16 cellular contexts compared by ENCODE assay signal in the genomic region with DNA sequence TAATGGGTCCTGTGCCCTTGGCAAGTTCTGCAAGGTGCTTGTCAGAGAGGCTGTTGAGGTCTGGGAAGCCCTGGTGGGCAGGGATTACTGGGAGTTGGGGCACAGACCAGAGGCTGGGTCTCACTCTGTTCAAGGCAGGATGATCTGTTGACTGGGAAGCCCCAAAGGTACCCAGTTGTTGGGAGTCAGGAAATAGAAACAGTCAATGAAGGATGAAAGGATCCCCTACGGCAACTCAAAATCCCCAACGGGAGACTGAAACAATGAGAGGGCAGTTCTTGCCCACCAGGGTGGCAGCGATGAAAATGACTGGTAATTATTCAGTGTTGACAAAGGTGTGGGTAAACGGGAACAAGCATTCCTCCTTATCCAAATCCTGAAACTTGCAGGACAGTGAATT. TPM values are rescaled to one million over a fixed set of nuclear protein-coding genes. Genes with fewer than 3 reads are reported as not detected.
DNase-seq lines count a peak whose midpoint lies in the region; ATAC-seq, FAIRE-seq and TF ChIP-seq lines count a peak whose summit lies in the region.
"Had no signal": no experiment of that assay in that cellular context is flagged by ENCODE, and none has a peak within 500 bp of the region (broad histone marks: within the 10 kb centered on the region; RNA-seq: fewer than 3 reads in every experiment).

No MANE protein-coding gene starts in this region.

- no peak overlapping the region for H3K9ac ChIP-seq in H1 (replicated peaks in 1 of 4; ENCODE audit: extremely low read depth in 1 of 4, low read depth in 3 of 4, low read length in 3 of 4)

- H4K5ac ChIP-seq in H1 (ENCODE audit: insufficient read length, low read depth, low read length) = no peak overlapping the region

- no peak overlapping the region for H4K91ac ChIP-seq in H1 (replicated peaks; ENCODE audit: insufficient read length, low read length)

- H4K20me1 ChIP-seq in GM23338 (replicated peaks; ENCODE audit: insufficient read depth) = no peaks in the 10 kb centered on the region
- no peaks in the 10 kb centered on the region for H4K20me1 ChIP-seq in H1 (replicated peaks in 1 of 2; ENCODE audit: control insufficient read depth in 1 of 2, insufficient read depth in 2 of 2, low read length in 2 of 2)

- H3K4me2 ChIP-seq in GM23338 (no peak overlapping the region), H1 (ENCODE audit: insufficient read depth in 1 of 2, low read depth in 2 of 2, low read length in 2 of 2) (peak overlapping the region in 1 of 2 experiments; percentile 14; a peak in 1 of 4 replicates)
- H3K4me2 ChIP-seq: A549 had no signal

- peak; percentile 53 for ATAC-seq in GM23338
- ATAC-seq in aorta (ENCODE audit: low FRiP score) = no peak
- ATAC-seq in GM18861 (IDR thresholded peaks at IDR 0.05; ENCODE audit: unreplicated experiment) = no peak
- ATAC-seq: A549; CD8-positive, alpha-beta T cell; HCT116 had no signal

- no peaks in the 10 kb centered on the region for H3K9me2 ChIP-seq in GM23338 (ENCODE audit: insufficient read depth)

- H3K23ac ChIP-seq in H1 (ENCODE audit: insufficient read length) = no peak overlapping the region

- H2BK120ac ChIP-seq in H1 (replicated peaks; ENCODE audit: low read depth, low read length) = no peak overlapping the region

- H4K8ac ChIP-seq in H1 (ENCODE audit: extremely low read depth, insufficient read depth, low read length) = no peak overlapping the region

- H3K4me3 ChIP-seq in GM23338 (no peak overlapping the region), H1 (ENCODE audit: extremely low read depth in 1 of 4, insufficient read depth in 2 of 4, low read depth in 3 of 4, low read length in 4 of 4) (no peak overlapping the region), aorta (ENCODE audit: low read length in 2 of 2) (no peak overlapping the region)
- H3K4me3 ChIP-seq: A549 had no signal

- no peaks in the 10 kb centered on the region for H3K23me2 ChIP-seq in H1 (ENCODE audit: low read depth, low read length)

- H3K56ac ChIP-seq in H1 (replicated peaks; ENCODE audit: insufficient read length, low read depth, low read length) = no peak overlapping the region

- H3K79me2 ChIP-seq in GM23338 (replicated peaks; ENCODE audit: insufficient read depth) (no peaks in the 10 kb centered on the region), H1 (ENCODE audit: control insufficient read depth in 1 of 2, insufficient read depth in 2 of 2, low read length in 2 of 2) (no peaks in the 10 kb centered on the region)

- no peak overlapping the region for H2BK15ac ChIP-seq in H1 (ENCODE audit: low read length)

- H2AK5ac ChIP-seq in H1 (ENCODE audit: low read depth, low read length) = no peak overlapping the region

- no peaks in the 10 kb centered on the region for H3K79me1 ChIP-seq in H1 (ENCODE audit: low read depth, low read length)

- peaks cover 15% of the 10 kb centered on the region for H3K27me3 Mint-ChIP-seq in GM23338 (ENCODE audit: insufficient read depth, low read depth, poor library complexity)

- peaks cover 7% of the 10 kb centered on the region; the same call in 2 of the 3 replicates for H3K4me1 Mint-ChIP-seq in GM23338
- H3K4me1 Mint-ChIP-seq: CD14-positive monocyte had no signal

- H3K9me3 ChIP-seq in H1 (ENCODE audit: insufficient read depth in 2 of 2, low read depth in 1 of 2, low read length in 1 of 2) (no peaks in the 10 kb centered on the region), aorta (ENCODE audit: control insufficient read depth, low read length) (peaks cover 3% of the 10 kb centered on the region)
- H3K9me3 ChIP-seq: A549 had no signal

- intact Hi-C loops in aorta (cut with DNase I) = no loop called here

- no peak overlapping the region for H3K27ac Mint-ChIP-seq in GM23338
- H3K27ac Mint-ChIP-seq: CD14-positive monocyte; CD8-positive, alpha-beta T cell had no signal

- no peak overlapping the region for H2BK5ac ChIP-seq in H1 (ENCODE audit: low read depth, low read length)

- CTCF ChIA-PET in H1 (lab: Charles Lee; ENCODE audit: partially characterized antibody) = interaction anchor here (1.5 kb wide), 1 partner anchor 12 kb away, joined by 4 read pairs; no protein-coding TSS in a partner anchor

- H3K36me3 Mint-ChIP-seq in GM23338 (ENCODE audit: low read depth) = no peaks in the 10 kb centered on the region
- H3K36me3 Mint-ChIP-seq: CD14-positive monocyte had no signal

- no peak for TF ChIP-seq RAD21 in H1 (IDR thresholded peaks at IDR 0.05 in 1 of 2, conservative IDR thresholded peaks at IDR 0.05 in 1 of 2; ENCODE audit: low read depth in 2 of 2, low read length in 2 of 2)

- H3K9me3 Mint-ChIP-seq in GM23338 = no peaks in the 10 kb centered on the region

- H3K36me3 ChIP-seq in GM23338 (ENCODE audit: insufficient read depth) = no peaks in the 10 kb centered on the region
- no peaks in the 10 kb centered on the region for H3K36me3 ChIP-seq in H1 (ENCODE audit: control insufficient read depth in 2 of 4, insufficient read depth in 4 of 4, low read length in 3 of 4)
- no peaks in the 10 kb centered on the region for H3K36me3 ChIP-seq in aorta (ENCODE audit: control insufficient read depth in 1 of 2, insufficient read depth in 2 of 2, low read length in 1 of 2)

- no peaks in the 10 kb centered on the region for H3K27me3 ChIP-seq in GM23338 (ENCODE audit: insufficient read depth)
- no peaks in the 10 kb centered on the region for H3K27me3 ChIP-seq in H1 (replicated peaks in 1 of 4; ENCODE audit: control insufficient read depth in 3 of 4, extremely low read depth in 1 of 4, insufficient read depth in 3 of 4, low read length in 3 of 4)
- H3K27me3 ChIP-seq in aorta (ENCODE audit: control insufficient read depth in 1 of 2, insufficient read depth in 2 of 2, low read length in 1 of 2) = no peaks in the 10 kb centered on the region

- TF ChIP-seq CTCF in GM23338 (conservative IDR thresholded peaks at IDR 0.05; ENCODE audit: low read depth in 2 of 2) (no peak), H1 (IDR thresholded peaks at IDR 0.05; ENCODE audit: control extremely low read depth in 1 of 3, insufficient read depth in 1 of 3, low read depth in 1 of 3, low read length in 3 of 3) (no peak)

- H2BK20ac ChIP-seq in H1 (ENCODE audit: low read length) = no peak overlapping the region

- H2BK12ac ChIP-seq in H1 (ENCODE audit: low read depth, low read length) = no peak overlapping the region

- no peak overlapping the region for H3K4me3 Mint-ChIP-seq in GM23338
- H3K4me3 Mint-ChIP-seq: CD14-positive monocyte; CD8-positive, alpha-beta T cell had no signal

- WGBS in H1 (ENCODE audit: extremely low coverage in 1 of 2, insufficient coverage in 1 of 2, insufficient read length in 1 of 2, insufficient replicate concordance in 2 of 2, low coverage in 1 of 2, low lambda C conversion rate in 2 of 2, missing lambda C conversion rate in 1 of 2), 2 experiments = 59% methylated on average over 4 of the region's 4 CpGs; no CpG with 5 or more reads in 1 of the 2 experiments
- 39% methylated on average over 4 of the region's 4 CpGs for WGBS in aorta, 2 donors

- FAIRE-seq in H1 (lab: Jason Lieb, UNC) = no peak
- FAIRE-seq: A549 had no signal

- no peaks in the 10 kb centered on the region for H3F3A ChIP-seq in GM23338 (replicated peaks; ENCODE audit: low read depth)

- TF ChIP-seq EP300 in H1 (IDR thresholded peaks at IDR 0.05; ENCODE audit: borderline replicate concordance in 1 of 2, low read depth in 2 of 2, low read length in 2 of 2) = no peak

- no peak overlapping the region for H3K14ac ChIP-seq in H1 (ENCODE audit: insufficient read length)

- no peak for DNase-seq in GM23338 (ENCODE audit: low spot score)
- peak; percentile 65 for DNase-seq in NCI-H146 (lab: John Stamatoyannopoulos, UW)
- no peak for DNase-seq in H1 (ENCODE audit: low read depth in 1 of 2, low spot score in 2 of 2)
- no peak for DNase-seq in aorta
- DNase-seq in HCEC 1CT = no peak
- DNase-seq: Caco-2; CD8-positive, alpha-beta T cell; DMS53; GOT3 had no signal

- H3K4ac ChIP-seq in H1 (replicated peaks; ENCODE audit: insufficient read length, low read depth, low read length) = no peak overlapping the region

- H3K18ac ChIP-seq in H1 (ENCODE audit: extremely low read depth, low read length) = no peak overlapping the region

- no peak for TF ChIP-seq POLR2A in H1 (IDR thresholded peaks at IDR 0.05; ENCODE audit: control extremely low read depth in 1 of 2, low read depth in 2 of 2, low read length in 2 of 2)

- POLR2A ChIA-PET in H1 (lab: Charles Lee; ENCODE audit: partially characterized antibody) = no interaction called here

- H3K4me1 ChIP-seq in GM23338 (ENCODE audit: insufficient read depth) = no peaks in the 10 kb centered on the region
- peaks cover 0 to 5% (median 2%) of the 10 kb centered on the region in 4 experiments; a peak in 2 of 7 replicates for H3K4me1 ChIP-seq in H1 (replicated peaks in 1 of 4; ENCODE audit: control insufficient read depth in 3 of 4, insufficient read depth in 4 of 4, low read length in 3 of 4)
- no peaks in the 10 kb centered on the region for H3K4me1 ChIP-seq in aorta (ENCODE audit: control insufficient read depth in 1 of 2, insufficient read depth in 2 of 2, low read length in 2 of 2)
- H3K4me1 ChIP-seq: A549, Caco-2 had no signal

- H2AFZ ChIP-seq in GM23338 (no peak overlapping the region), H1 (ENCODE audit: low read length) (no peak overlapping the region)

- no peak overlapping the region for H3K27ac ChIP-seq in GM23338 (ENCODE audit: low read depth)
- no peak overlapping the region for H3K27ac ChIP-seq in H1 (ENCODE audit: low read depth, low read length)
- no peak overlapping the region for H3K27ac ChIP-seq in aorta (ENCODE audit: low read depth in 1 of 2, low read length in 2 of 2)
- H3K27ac ChIP-seq: A549, HL-60 had no signal

RNA-seq across cellular contexts. Expression of gene BNIP1, which starts 31.2 kb away (rescaled TPM):
- total RNA-seq in GM23338 (2014; rRNA removed; shearing (Covaris generic)) = 13.7 and 17.0 TPM in 2 replicates
- polyA plus RNA-seq in GM23338 (2016; fragmentation: Nextera tagmentation; extraction: Ambion mirVana) (9.5 and 12.1 TPM in 2 replicates), H1 (2011; rRNA removed) (14.6 and 14.7 TPM in 2 replicates), aorta (1 to 10 TPM; 7.6 to 9.1 TPM)
- total RNA-seq in H1 (2021; fragmentation: NEBNext Ultra II Directional; extraction: Animal tissue kit (Norgen Biotek cat#: 25700)) = 11.8 and 13.5 TPM in 2 replicates
- polyA plus RNA-seq in H1 (2011; cell fraction: cytosol; rRNA removed) = 15.5 TPM
- polyA plus RNA-seq in H1 (2011; cell fraction: nucleus; rRNA removed) = 11.2 TPM
- polyA plus RNA-seq in H1 (2012, experiment 1 of 2) = 11.8 to 12.2 TPM (median 12.0 TPM) in 4 replicates
- polyA plus RNA-seq in H1 (2012, experiment 2 of 2) = 19.5 TPM
- polyA plus RNA-seq in H1 (2013, experiment 1 of 2) = 12.6 TPM
- 12.9 TPM for polyA plus RNA-seq in H1 (2013, experiment 2 of 2)
- 8.4 and 11.8 TPM in 2 replicates for polyA minus RNA-seq in H1 (2011; rRNA and poly(A)+ RNA removed)
- polyA minus RNA-seq in H1 (2011; cell fraction: cytosol; rRNA and poly(A)+ RNA removed) = 5.3 TPM
- polyA minus RNA-seq in H1 (2011; cell fraction: nucleus; rRNA and poly(A)+ RNA removed) = 5.6 TPM
- total RNA-seq in aorta = 1 to 10 TPM; 8.2 to 8.8 TPM

RNA-seq across cellular contexts. Expression of gene NKX2-5, which starts 59.5 kb away (rescaled TPM):
- total RNA-seq in GM23338 (2014; rRNA removed; shearing (Covaris generic)) = 0.21 TPM in 1 of 2 replicates, not detected in the other
- 0.78 TPM in 1 of 2 replicates, not detected in the other for polyA plus RNA-seq in GM23338 (2016; fragmentation: Nextera tagmentation; extraction: Ambion mirVana)
- not detected in 2 replicates for total RNA-seq in H1 (2021; fragmentation: NEBNext Ultra II Directional; extraction: Animal tissue kit (Norgen Biotek cat#: 25700))
- polyA plus RNA-seq in H1 (2011; rRNA removed) = 0.13 TPM in 1 of 2 replicates, not detected in the other
- polyA plus RNA-seq in H1 (2011; cell fraction: cytosol; rRNA removed) = not detected
- 0.21 TPM for polyA plus RNA-seq in H1 (2011; cell fraction: nucleus; rRNA removed)
- polyA plus RNA-seq in H1 (2012, experiment 1 of 2) = 0.11 TPM in 1 of 4 replicates, not detected in the others
- 0.09 TPM for polyA plus RNA-seq in H1 (2012, experiment 2 of 2)
- polyA plus RNA-seq in H1 (2013, experiment 1 of 2) = 0.12 TPM
- polyA plus RNA-seq in H1 (2013, experiment 2 of 2) = not detected
- polyA minus RNA-seq in H1 (2011; rRNA and poly(A)+ RNA removed) = 0.09 TPM in 1 of 2 replicates, not detected in the other
- polyA minus RNA-seq in H1 (2011; cell fraction: cytosol; rRNA and poly(A)+ RNA removed) = not detected
- 1.5 TPM for polyA minus RNA-seq in H1 (2011; cell fraction: nucleus; rRNA and poly(A)+ RNA removed)
- total RNA-seq in aorta = not detected
- 1 to 10 TPM in 1 of 2 donors, under 1 TPM in 1; 0.13 to 2.0 TPM for polyA plus RNA-seq in aorta
- total RNA-seq: Caco-2; CD8-positive, alpha-beta T cell had no signal
- polyA plus RNA-seq: AG04450, BJ, CD14-positive monocyte had no signal
